In genomic region chr1:96880626-96881025, GRCh38 we compare ENCODE assay signal across 33 cellular contexts.
"Had no signal": no experiment of that assay in that cellular context is flagged by ENCODE, and none has a peak within 500 bp of the region (broad histone marks: within the 10 kb centered on the region; RNA-seq: fewer than 3 reads in every experiment).

No MANE protein-coding gene starts in this region.

- H3K27ac ChIP-seq: colonic mucosa, hepatocyte, left ventricle myocardium inferior, neutrophil, prostate gland, skin epidermis, thoracic aorta, WERI-Rb-1 had no signal

- DNase-seq: activated CD4-positive, alpha-beta memory T cell treated with anti-CD3 and anti-CD28 coated beads for 36 hours; activated CD4-positive, alpha-beta T cell treated with anti-CD3 and anti-CD28 coated beads, Interleukin-2, amount 10 ng/mL, durations not matched to agents 24 days and 14 days; activated CD8-positive, alpha-beta memory T cell treated with anti-CD3 and anti-CD28 coated beads, Interleukin-2, amount 50 U/mL, for 4 hours; activated gamma-delta T cell; activated naive CD4-positive, alpha-beta T cell treated with anti-CD3 and anti-CD28 coated beads, Interleukin-2, amount 10 ng/mL, durations not matched to agents 7 days and 5 days; activated naive CD8-positive, alpha-beta T cell treated with anti-CD3 and anti-CD28 coated beads, Interleukin-2, amount 10 ng/mL, durations not matched to agents 7 days and 5 days; activated T-cell treated with anti-CD3 and anti-CD28 coated beads, Interleukin-2, amount 50 U/mL, for 1 hour; amniotic stem cell; cerebellar nuclear complex; colonic mucosa; effector CD8-positive, alpha-beta T cell; erythroblast; foreskin melanocyte; glutamatergic neuron; islet precursor cell; left ventricle myocardium inferior; naive B cell; nephron progenitor cell; retina; stimulated activated CD4-positive, alpha-beta T cell treated with anti-CD3 and anti-CD28 coated beads, Interleukin-12 subunit alpha, Interleukin-12 subunit beta, amount 100 ng/mL, for 4 hours; stimulated activated CD4-positive, alpha-beta T cell treated with anti-CD3 and anti-CD28 coated beads, Interleukin-4, amount 100 ng/mL, for 1 hour; stimulated activated naive CD8-positive, alpha-beta T cell treated with anti-CD3 and anti-CD28 coated beads, Interleukin-15, Interleukin-2, amounts not matched to agents 100 U/mL and 50 U/mL, for 24 hours; trophoblast cell; WERI-Rb-1 had no signal

- H3K4me1 ChIP-seq: colonic mucosa, left ventricle myocardium inferior, prostate gland had no signal

- H3K4me3 ChIP-seq: colonic mucosa, hepatocyte, left ventricle myocardium inferior, prostate gland, skin epidermis, thoracic aorta had no signal

- H3K9me3 ChIP-seq: colonic mucosa, neutrophil, prostate gland had no signal

- H3K36me3 ChIP-seq: colonic mucosa, left ventricle myocardium inferior, neutrophil, prostate gland, thoracic aorta, WERI-Rb-1 had no signal

- H3K27me3 ChIP-seq: colonic mucosa, hepatocyte, neutrophil had no signal

- ATAC-seq: activated CD4-positive, CD25-positive, alpha-beta regulatory T cell treated with anti-CD3 and anti-CD28 coated beads, Interleukin-2, amount 50 U/mL, for 24 hours; sciatic nerve; stimulated activated naive CD8-positive, alpha-beta T cell treated with anti-CD3 and anti-CD28 coated beads, Interleukin-15, Interleukin-2, amounts not matched to agents 100 U/mL and 50 U/mL, for 24 hours had no signal

- FAIRE-seq: TTC549, urothelium cell line had no signal
